In genomic region chr2:203824653-203825052, GRCh38 we compare ENCODE assay signal across 18 cellular contexts. TPM values are rescaled to one million over a fixed set of nuclear protein-coding genes. Genes with fewer than 3 reads are reported as not detected.
DNase-seq lines count a peak whose midpoint lies in the region; ATAC-seq and TF ChIP-seq lines count a peak whose summit lies in the region.
"Had no signal": no experiment of that assay in that cellular context is flagged by ENCODE, and none has a peak within 500 bp of the region (broad histone marks: within the 10 kb centered on the region; RNA-seq: fewer than 3 reads in every experiment).

No MANE protein-coding gene starts in this region.

- POLR2A ChIA-PET in activated CD8-positive, alpha-beta T cell treated with anti-CD3 and anti-CD28 coated beads for 36 hours (lab: Charles Lee) = interaction anchor here (0.8 to 1.5 kb wide), 5 partner anchors 9 to 119 kb away, joined by 3 to 5 read pairs (median 3); no protein-coding TSS in a partner anchor
- POLR2A ChIA-PET in activated CD8-positive, alpha-beta T cell treated with anti-CD3 and anti-CD28 coated beads, Interleukin-2, amount 10 ng/mL, durations not matched to agents 7 days and 5 days (lab: Charles Lee) = interaction anchor here (0.7 kb wide), 1 partner anchor 47 kb away, joined by 3 read pairs; no protein-coding TSS in a partner anchor

- CTCF ChIA-PET in activated CD8-positive, alpha-beta T cell treated with anti-CD3 and anti-CD28 coated beads for 36 hours (lab: Charles Lee) = interaction anchor here (0.9 to 2.3 kb wide), 3 partner anchors 10 to 110 kb away, joined by 3 to 19 read pairs (median 9); no protein-coding TSS in a partner anchor
- CTCF ChIA-PET in activated CD8-positive, alpha-beta T cell treated with anti-CD3 and anti-CD28 coated beads, Interleukin-2, amount 10 ng/mL, durations not matched to agents 7 days and 5 days (lab: Charles Lee) = interaction anchor here (1.2 kb wide), 1 partner anchor 33 kb away, joined by 3 read pairs; no protein-coding TSS in a partner anchor

- H3K9me3 ChIP-seq in T-helper 17 cell (ENCODE audit: control insufficient read depth, low read length, poor library complexity, severe bottlenecking) = no peaks in the 10 kb centered on the region
- H3K9me3 ChIP-seq: MG63 had no signal

- peaks cover 6% of the 10 kb centered on the region for H3K9me3 Mint-ChIP-seq in activated CD8-positive, alpha-beta T cell treated with anti-CD3 and anti-CD28 coated beads for 36 hours
- H3K9me3 Mint-ChIP-seq in activated CD8-positive, alpha-beta T cell treated with anti-CD3 and anti-CD28 coated beads, Interleukin-2, amount 10 ng/mL, durations not matched to agents 7 days and 5 days (ENCODE audit: insufficient read depth) = no peaks in the 10 kb centered on the region
- peaks cover 6% of the 10 kb centered on the region for H3K9me3 Mint-ChIP-seq in activated naive CD8-positive, alpha-beta T cell treated with anti-CD3 and anti-CD28 coated beads, Interleukin-2, amount 50 U/mL, for 24 hours

- no peaks in the 10 kb centered on the region for H3K27me3 Mint-ChIP-seq in activated CD8-positive, alpha-beta T cell treated with anti-CD3 and anti-CD28 coated beads for 36 hours
- no peaks in the 10 kb centered on the region for H3K27me3 Mint-ChIP-seq in activated CD8-positive, alpha-beta T cell treated with anti-CD3 and anti-CD28 coated beads, Interleukin-2, amount 10 ng/mL, durations not matched to agents 7 days and 5 days (ENCODE audit: low read depth)
- peaks cover 7% of the 10 kb centered on the region for H3K27me3 Mint-ChIP-seq in T-helper 17 cell
- H3K27me3 Mint-ChIP-seq in activated naive CD8-positive, alpha-beta T cell treated with anti-CD3 and anti-CD28 coated beads, Interleukin-2, amount 50 U/mL, for 24 hours = no peaks in the 10 kb centered on the region

- no peak for TF ChIP-seq CTCF in activated CD8-positive, alpha-beta T cell treated with anti-CD3 and anti-CD28 coated beads for 36 hours (IDR thresholded peaks at IDR 0.05)

- no peak for DNase-seq in activated CD8-positive, alpha-beta T cell treated with anti-CD3 and anti-CD28 coated beads for 36 hours
- DNase-seq in activated CD8-positive, alpha-beta T cell treated with anti-CD3 and anti-CD28 coated beads, Interleukin-2, amount 10 ng/mL, durations not matched to agents 7 days and 5 days = no peak
- DNase-seq in T-helper 17 cell (no peak), NCI-H1105 (lab: John Stamatoyannopoulos, UW) (no peak), 8988T (no peak)
- DNase-seq in activated naive CD8-positive, alpha-beta T cell treated with anti-CD3 and anti-CD28 coated beads, Interleukin-2, amount 50 U/mL, for 24 hours = no peak
- DNase-seq in stimulated activated naive CD8-positive, alpha-beta T cell treated with anti-CD3 and anti-CD28 coated beads, Interleukin-15, Interleukin-2, amounts not matched to agents 100 U/mL and 50 U/mL, for 24 hours = no peak
- DNase-seq: ACHN, C1 segment of cervical spinal cord, Kasumi-1, MG63, NCI-H1048, NCI-H1436 treated with DMSO at 0.1 percent for 48 hours, NCI-H2029, NCI-H345, NCI-H524 treated with DMSO at 0.1 percent for 48 hours had no signal

- H3K27ac Mint-ChIP-seq in activated CD8-positive, alpha-beta T cell treated with anti-CD3 and anti-CD28 coated beads for 36 hours = peak overlapping the region; percentile 39
- no peak overlapping the region for H3K27ac Mint-ChIP-seq in activated CD8-positive, alpha-beta T cell treated with anti-CD3 and anti-CD28 coated beads, Interleukin-2, amount 10 ng/mL, durations not matched to agents 7 days and 5 days
- peak overlapping the region; percentile 1 for H3K27ac Mint-ChIP-seq in T-helper 17 cell
- peak overlapping the region; percentile 70 for H3K27ac Mint-ChIP-seq in activated naive CD8-positive, alpha-beta T cell treated with anti-CD3 and anti-CD28 coated beads, Interleukin-2, amount 50 U/mL, for 24 hours

- H3K4me3 Mint-ChIP-seq in activated CD8-positive, alpha-beta T cell treated with anti-CD3 and anti-CD28 coated beads for 36 hours = no peak overlapping the region
- H3K4me3 Mint-ChIP-seq in activated CD8-positive, alpha-beta T cell treated with anti-CD3 and anti-CD28 coated beads, Interleukin-2, amount 10 ng/mL, durations not matched to agents 7 days and 5 days = no peak overlapping the region
- H3K4me3 Mint-ChIP-seq in T-helper 17 cell = no peak overlapping the region
- no peak overlapping the region for H3K4me3 Mint-ChIP-seq in activated naive CD8-positive, alpha-beta T cell treated with anti-CD3 and anti-CD28 coated beads, Interleukin-2, amount 50 U/mL, for 24 hours

- H3K36me3 Mint-ChIP-seq in activated CD8-positive, alpha-beta T cell treated with anti-CD3 and anti-CD28 coated beads for 36 hours (ENCODE audit: low read depth) = peaks cover 6% of the 10 kb centered on the region
- H3K36me3 Mint-ChIP-seq in activated CD8-positive, alpha-beta T cell treated with anti-CD3 and anti-CD28 coated beads, Interleukin-2, amount 10 ng/mL, durations not matched to agents 7 days and 5 days (ENCODE audit: low read depth) = peaks cover 2% of the 10 kb centered on the region
- H3K36me3 Mint-ChIP-seq in T-helper 17 cell (ENCODE audit: low read depth) = peaks cover 2% of the 10 kb centered on the region
- H3K36me3 Mint-ChIP-seq in activated naive CD8-positive, alpha-beta T cell treated with anti-CD3 and anti-CD28 coated beads, Interleukin-2, amount 50 U/mL, for 24 hours (ENCODE audit: low read depth) = peaks cover 6% of the 10 kb centered on the region

- intact Hi-C loops in activated CD8-positive, alpha-beta T cell treated with anti-CD3 and anti-CD28 coated beads for 36 hours (cut with micrococcal nuclease) = no loop called here

- H3K4me1 Mint-ChIP-seq in activated CD8-positive, alpha-beta T cell treated with anti-CD3 and anti-CD28 coated beads for 36 hours (ENCODE audit: low read depth) = peaks cover 32% of the 10 kb centered on the region
- H3K4me1 Mint-ChIP-seq in activated CD8-positive, alpha-beta T cell treated with anti-CD3 and anti-CD28 coated beads, Interleukin-2, amount 10 ng/mL, durations not matched to agents 7 days and 5 days (ENCODE audit: low read depth) = peaks cover 2% of the 10 kb centered on the region
- H3K4me1 Mint-ChIP-seq in T-helper 17 cell = peaks cover 11% of the 10 kb centered on the region
- peaks cover 41% of the 10 kb centered on the region for H3K4me1 Mint-ChIP-seq in activated naive CD8-positive, alpha-beta T cell treated with anti-CD3 and anti-CD28 coated beads, Interleukin-2, amount 50 U/mL, for 24 hours

- ATAC-seq in activated CD8-positive, alpha-beta T cell treated with anti-CD3 and anti-CD28 coated beads for 36 hours = peak; percentile 61
- no peak for ATAC-seq in activated CD8-positive, alpha-beta T cell treated with anti-CD3 and anti-CD28 coated beads, Interleukin-2, amount 10 ng/mL, durations not matched to agents 7 days and 5 days
- ATAC-seq in T-helper 17 cell = no peak
- peak; percentile 52 for ATAC-seq in activated naive CD8-positive, alpha-beta T cell treated with anti-CD3 and anti-CD28 coated beads, Interleukin-2, amount 50 U/mL, for 24 hours
- peak; percentile 48 for ATAC-seq in stimulated activated naive CD8-positive, alpha-beta T cell treated with anti-CD3 and anti-CD28 coated beads, Interleukin-15, Interleukin-2, amounts not matched to agents 100 U/mL and 50 U/mL, for 24 hours

RNA-seq across cellular contexts. Expression of gene CTLA4, which starts 42.9 kb away (rescaled TPM):
- total RNA-seq in activated CD8-positive, alpha-beta T cell treated with anti-CD3 and anti-CD28 coated beads for 36 hours = 10 to 100 TPM; 28.7 to 30.7 TPM
- total RNA-seq in activated CD8-positive, alpha-beta T cell treated with anti-CD3 and anti-CD28 coated beads, Interleukin-2, amount 10 ng/mL, durations not matched to agents 7 days and 5 days = 1 to 10 TPM; 3.8 to 4.7 TPM
- total RNA-seq in T-helper 17 cell = 100 to 1,000 TPM in 1 of 2 donors, 10 to 100 TPM in 1; 77.2 to 109 TPM
- total RNA-seq: H4, RPMI7951 had no signal

Comparison
In these comparisons a context has a peak if more than half of its experiments do, and no peak if none do; other contexts are left out.
1. ATAC-seq: peak in activated CD8-positive, alpha-beta T cell treated with anti-CD3 and anti-CD28 coated beads for 36 hours (single experiment), activated naive CD8-positive, alpha-beta T cell treated with anti-CD3 and anti-CD28 coated beads, Interleukin-2, amount 50 U/mL, for 24 hours (single experiment) and stimulated activated naive CD8-positive, alpha-beta T cell treated with anti-CD3 and anti-CD28 coated beads, Interleukin-15, Interleukin-2, amounts not matched to agents 100 U/mL and 50 U/mL, for 24 hours (single experiment); none in activated CD8-positive, alpha-beta T cell treated with anti-CD3 and anti-CD28 coated beads, Interleukin-2, amount 10 ng/mL, durations not matched to agents 7 days and 5 days (single experiment) and T-helper 17 cell (single experiment).
2. RNA of gene CTLA4, which starts 42.9 kb away (total RNA-seq): 77.2 to 109 TPM in T-helper 17 cell and 28.7 to 30.7 TPM in activated CD8-positive, alpha-beta T cell treated with anti-CD3 and anti-CD28 coated beads for 36 hours; 3.8 to 4.7 TPM in activated CD8-positive, alpha-beta T cell treated with anti-CD3 and anti-CD28 coated beads, Interleukin-2, amount 10 ng/mL, durations not matched to agents 7 days and 5 days; every median in the first group is over 4 times any median in the second.